ENCODE assay signal across 8 cellular contexts in the genomic region with DNA sequence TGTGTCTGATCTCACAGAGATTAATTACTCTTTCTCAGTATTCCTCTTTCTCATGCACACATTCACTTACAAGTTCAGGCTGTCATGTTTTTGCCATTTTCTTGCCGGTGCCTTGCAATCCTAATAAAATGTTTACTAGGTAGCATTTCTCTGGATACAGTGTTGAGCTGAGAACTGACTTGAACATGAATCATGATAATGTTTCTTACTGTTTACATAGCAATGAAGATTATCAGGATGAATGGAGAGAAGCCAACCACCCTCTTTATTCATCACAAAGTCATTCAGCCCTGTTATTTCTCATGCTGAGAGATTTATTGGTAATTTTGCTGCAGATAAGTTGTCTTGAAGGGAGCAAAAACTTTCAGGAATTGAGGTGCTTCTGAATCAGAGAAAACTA.
DNase-seq lines count a peak whose midpoint lies in the region; TF ChIP-seq lines count a peak whose summit lies in the region.

No MANE protein-coding gene starts in this region.

- H3K4me3 Mint-ChIP-seq in osteocyte (ENCODE audit: unreplicated experiment): no peak overlapping the region

- H3K36me3 Mint-ChIP-seq in osteocyte (ENCODE audit: unreplicated experiment): no peaks in the 10 kb centered on the region

- no peaks in the 10 kb centered on the region for H3K9me3 Mint-ChIP-seq in osteocyte (ENCODE audit: unreplicated experiment)

- H3K27ac Mint-ChIP-seq in osteocyte (ENCODE audit: unreplicated experiment): peak overlapping the region; percentile 86

- no peaks in the 10 kb centered on the region for H3K27me3 Mint-ChIP-seq in osteocyte (ENCODE audit: unreplicated experiment)

- TF ChIP-seq CTCF in osteocyte (IDR thresholded peaks at IDR 0.05): no peak

- H3K4me1 Mint-ChIP-seq in osteocyte (ENCODE audit: unreplicated experiment): peaks cover 76% of the 10 kb centered on the region

- DNase-seq in COR-L47 (lab: John Stamatoyannopoulos, UW) (peak; percentile 28), NCI-H2029 (lab: John Stamatoyannopoulos, UW) (peak; percentile 19), dermis blood vessel endothelial cell (peak; percentile 73), osteocyte (ENCODE audit: extremely low spot score, unreplicated experiment) (no peak), anterior cingulate cortex (lab: John Stamatoyannopoulos, UW) (no peak), islet precursor cell (no peak), mucosa of gallbladder (ENCODE audit: low spot score) (no peak)
- DNase-seq in stimulated activated CD4-positive, alpha-beta T cell treated with anti-CD3 and anti-CD28 coated beads, Interleukin-4, amount 100 ng/mL, for 1 hour: no peak

Comparison
In these comparisons a context has a peak if more than half of its experiments do, and no peak if none do; other contexts are left out.
1. DNase-seq: peak in COR-L47 (single experiment), NCI-H2029 (single experiment) and dermis blood vessel endothelial cell (single experiment); none in osteocyte (single experiment), anterior cingulate cortex (0 of 58), islet precursor cell (single experiment), mucosa of gallbladder (single experiment) and stimulated activated CD4-positive, alpha-beta T cell treated with anti-CD3 and anti-CD28 coated beads, Interleukin-4, amount 100 ng/mL, for 1 hour (single experiment).